33 cellular contexts compared by ENCODE assay signal in genomic region chr2:162258686-162259085, GRCh38. TPM values are rescaled to one million over a fixed set of nuclear protein-coding genes. Genes with fewer than 3 reads are reported as not detected.
A peak's percentile ranks its signal among the peaks of the same experiment; 100 is the strongest.
DNase-seq lines count a peak whose midpoint lies in the region; ATAC-seq and TF ChIP-seq lines count a peak whose summit lies in the region.
"Had no signal": no experiment of that assay in that cellular context is flagged by ENCODE, and none has a peak within 500 bp of the region (broad histone marks: within the 10 kb centered on the region; RNA-seq: fewer than 3 reads in every experiment).

No MANE protein-coding gene starts in this region.

- H3K4me1 ChIP-seq in ACC112 (ENCODE audit: control insufficient read depth, insufficient read depth, low read length, unreplicated experiment), result peaks cover 47% of the 10 kb centered on the region
- H3K4me1 ChIP-seq in mesenchymal stem cell (ENCODE audit: control insufficient read depth, insufficient read depth, low read depth, low read length), result peaks cover 4% of the 10 kb centered on the region
- H3K4me1 ChIP-seq in SK-N-SH (ENCODE audit: control insufficient read depth in 1 of 2, insufficient read depth in 2 of 2, low read depth in 1 of 2, low read length in 1 of 2), result peaks cover 0 to 19% of the 10 kb centered on the region in 2 experiments; a peak in 3 of 4 replicates
- H3K4me1 ChIP-seq: BE2C had no signal

- H3K4me3 ChIP-seq in ACC112 (ENCODE audit: low read depth, low read length) (no peak overlapping the region), choroid plexus epithelial cell (ENCODE audit: low read depth, low read length) (no peak overlapping the region), mesenchymal stem cell (ENCODE audit: insufficient read depth in 1 of 2, low read depth in 1 of 2, low read length in 2 of 2) (peak overlapping the region in 1 of 2 experiments; percentile 31), SK-N-SH (ENCODE audit: low read depth in 2 of 2, low read length in 1 of 2) (no peak overlapping the region)
- H3K4me3 ChIP-seq: coronary artery, esophagus squamous epithelium, HAP-1, heart left ventricle, left ventricle myocardium inferior, ovary, PC-9, transverse colon had no signal

- H4K20me1 ChIP-seq in SK-N-SH (ENCODE audit: insufficient read depth), result no peaks in the 10 kb centered on the region

- H4K91ac ChIP-seq in mesenchymal stem cell (ENCODE audit: low read length), result no peak overlapping the region

- TF ChIP-seq RAD21 in SK-N-SH (IDR thresholded peaks at IDR 0.05; ENCODE audit: low read length), result no peak

- H3K9me3 Mint-ChIP-seq in mesothelial cell of epicardium, result peaks cover 5% of the 10 kb centered on the region
- H3K9me3 Mint-ChIP-seq: activated CD8-positive, alpha-beta T cell treated with anti-CD3 and anti-CD28 coated beads for 36 hours; activated naive CD8-positive, alpha-beta T cell treated with anti-CD3 and anti-CD28 coated beads, Interleukin-2, amount 50 U/mL, for 24 hours; natural killer cell had no signal

- no peaks in the 10 kb centered on the region for H3K36me3 Mint-ChIP-seq in mesothelial cell of epicardium
- H3K36me3 Mint-ChIP-seq: brain, natural killer cell had no signal

- no peak overlapping the region for H3K14ac ChIP-seq in mesenchymal stem cell (ENCODE audit: low read length in 2 of 2)

- H3K27me3 ChIP-seq in ACC112 (ENCODE audit: insufficient read depth, low read length) (no peaks in the 10 kb centered on the region), mesenchymal stem cell (ENCODE audit: control insufficient read depth in 1 of 2, insufficient read depth in 1 of 2, low read length in 2 of 2) (no peaks in the 10 kb centered on the region), SK-N-SH (ENCODE audit: insufficient read depth) (no peaks in the 10 kb centered on the region)
- H3K27me3 ChIP-seq: BE2C, esophagus squamous epithelium, heart left ventricle, ovary, transverse colon had no signal

- 74% methylated on average over 2 of the region's 2 CpGs for WGBS in mesenchymal stem cell
- WGBS in SK-N-SH (ENCODE audit: low lambda C conversion rate), result 50% methylated on average over 2 of the region's 2 CpGs

- no peaks in the 10 kb centered on the region for H3K27me3 Mint-ChIP-seq in mesothelial cell of epicardium (ENCODE audit: low read depth)
- H3K27me3 Mint-ChIP-seq: activated naive CD8-positive, alpha-beta T cell treated with anti-CD3 and anti-CD28 coated beads, Interleukin-2, amount 50 U/mL, for 24 hours had no signal

- no peak overlapping the region for H2AK5ac ChIP-seq in mesenchymal stem cell (ENCODE audit: low read length, severe bottlenecking)

- H3K9me2 ChIP-seq in SK-N-SH, result no peaks in the 10 kb centered on the region

- no peaks in the 10 kb centered on the region for H3K36me3 ChIP-seq in ACC112 (ENCODE audit: insufficient read depth, low read length)
- H3K36me3 ChIP-seq in mesenchymal stem cell (ENCODE audit: control insufficient read depth in 1 of 2, insufficient read depth in 2 of 2, low read depth in 1 of 2, low read length in 2 of 2), result no peaks in the 10 kb centered on the region
- no peaks in the 10 kb centered on the region for H3K36me3 ChIP-seq in SK-N-SH (replicated peaks in 1 of 2; ENCODE audit: control insufficient read depth in 1 of 2, insufficient read depth in 2 of 2, low read length in 1 of 2)
- H3K36me3 ChIP-seq: BE2C, esophagus squamous epithelium, HAP-1, heart left ventricle, left ventricle myocardium inferior, ovary, transverse colon had no signal

- H3K23ac ChIP-seq in mesenchymal stem cell (ENCODE audit: low read length in 2 of 2), result no peak overlapping the region

- H3K79me1 ChIP-seq in mesenchymal stem cell (replicated peaks; ENCODE audit: low read length, poor library complexity, severe bottlenecking), result no peaks in the 10 kb centered on the region

- no peak for TF ChIP-seq EP300 in SK-N-SH (IDR thresholded peaks at IDR 0.05; ENCODE audit: borderline replicate concordance in 1 of 2, low read depth in 1 of 2, low read length in 1 of 2)

- intact Hi-C loops in posterior cingulate gyrus (cut with DNase I), result no loop called here

- no peak overlapping the region for H2BK15ac ChIP-seq in mesenchymal stem cell (ENCODE audit: low read depth, poor library complexity, severe bottlenecking)

- ATAC-seq in omental fat pad (ENCODE audit: low FRiP score), result no peak
- ATAC-seq: activated CD8-positive, alpha-beta T cell treated with anti-CD3 and anti-CD28 coated beads for 36 hours; activated naive CD8-positive, alpha-beta T cell treated with anti-CD3 and anti-CD28 coated beads, Interleukin-2, amount 50 U/mL, for 24 hours; heart left ventricle; natural killer cell; stimulated activated naive CD8-positive, alpha-beta T cell treated with anti-CD3 and anti-CD28 coated beads, Interleukin-15, Interleukin-2, amounts not matched to agents 100 U/mL and 50 U/mL, for 24 hours had no signal

- no peak overlapping the region for H2BK5ac ChIP-seq in mesenchymal stem cell (ENCODE audit: low read depth, low read length, poor library complexity, severe bottlenecking)

- CTCF ChIA-PET in SK-N-SH (lab: Yijun Ruan, JAX), result no interaction called here

- H3K4ac ChIP-seq in mesenchymal stem cell (ENCODE audit: low read depth in 1 of 2, low read length in 2 of 2), result no peak overlapping the region

- POLR2A ChIA-PET in SK-N-SH (lab: Yijun Ruan, JAX), result no interaction called here

- peak; percentile 60 for DNase-seq in HCEC 1CT
- peak; percentile 52 for DNase-seq in choroid plexus epithelial cell (ENCODE audit: low read depth)
- DNase-seq in mesenchymal stem cell, result peak; percentile 58
- DNase-seq in mesothelial cell of epicardium (ENCODE audit: low spot score in 2 of 2, unreplicated experiment in 2 of 2), result no peak
- DNase-seq in SK-N-SH, result no peak
- DNase-seq in posterior cingulate gyrus, result no peak
- DNase-seq in omental fat pad (ENCODE audit: low spot score), result no peak
- DNase-seq: 8988T; activated CD4-positive, CD25-positive, alpha-beta regulatory T cell; activated CD8-positive, alpha-beta T cell treated with anti-CD3 and anti-CD28 coated beads for 36 hours; activated gamma-delta T cell treated with Interleukin-2 at 50 U/mL for 16 hours; activated naive CD8-positive, alpha-beta T cell treated with anti-CD3 and anti-CD28 coated beads, Interleukin-2, amount 50 U/mL, for 24 hours; activated T-cell treated with anti-CD3 and anti-CD28 coated beads for 4 hours; BE2C; esophagus squamous epithelium; Karpas-422; left ventricle myocardium inferior; midbrain; natural killer cell; NCI-H1694 treated with DMSO at 0.1 percent for 48 hours; NCI-H2171 treated with DMSO at 0.1 percent for 48 hours; NCI-H524 treated with DMSO at 0.1 percent for 48 hours; NK-92 treated with Interleukin-12 subunit alpha and Interleukin-12 subunit beta, amount 100 ng/mL, for 24 hours; ovary; PC-9; SHP77; stimulated activated naive CD8-positive, alpha-beta T cell treated with anti-CD3 and anti-CD28 coated beads, Interleukin-15, Interleukin-2, amounts not matched to agents 100 U/mL and 50 U/mL, for 24 hours; transverse colon had no signal

- no peak overlapping the region for H2BK12ac ChIP-seq in mesenchymal stem cell (ENCODE audit: low read length in 2 of 2)

- H3K4me1 Mint-ChIP-seq in mesothelial cell of epicardium, result peaks cover 9% of the 10 kb centered on the region

- TF ChIP-seq CTCF in choroid plexus epithelial cell (conservative IDR thresholded peaks at IDR 0.05; ENCODE audit: low read depth, low read length) (no peak), mesothelial cell of epicardium (IDR thresholded peaks at IDR 0.05; ENCODE audit: unreplicated experiment) (no peak), SK-N-SH (IDR thresholded peaks at IDR 0.05) (no peak), omental fat pad (IDR thresholded peaks at IDR 0.05) (no peak)

- peak overlapping the region; percentile 74 for H3K9ac ChIP-seq in mesenchymal stem cell (ENCODE audit: low read length)
- no peak overlapping the region for H3K9ac ChIP-seq in SK-N-SH

- H3K18ac ChIP-seq in mesenchymal stem cell (ENCODE audit: low read depth in 1 of 2, low read length in 2 of 2), result no peak overlapping the region

- H3K4me3 Mint-ChIP-seq in mesothelial cell of epicardium, result no peak overlapping the region
- H3K4me3 Mint-ChIP-seq: activated CD8-positive, alpha-beta T cell treated with anti-CD3 and anti-CD28 coated beads for 36 hours; activated naive CD8-positive, alpha-beta T cell treated with anti-CD3 and anti-CD28 coated beads, Interleukin-2, amount 50 U/mL, for 24 hours; brain; natural killer cell had no signal

- peak overlapping the region; percentile 43 for H2AFZ ChIP-seq in ACC112 (ENCODE audit: low read length, unreplicated experiment)
- H2AFZ ChIP-seq in mesenchymal stem cell (ENCODE audit: low read depth, low read length), result no peak overlapping the region
- H2AFZ ChIP-seq in SK-N-SH (ENCODE audit: low read depth), result no peak overlapping the region; the same call in 1 of the 2 replicates
- H2AFZ ChIP-seq: PC-9 had no signal

- H2BK120ac ChIP-seq in mesenchymal stem cell (ENCODE audit: low read depth, low read length), result no peak overlapping the region

- no peak overlapping the region for H4K8ac ChIP-seq in mesenchymal stem cell (ENCODE audit: low read length)

- H3K9me3 ChIP-seq in mesenchymal stem cell (ENCODE audit: control insufficient read depth, low read length), result no peaks in the 10 kb centered on the region
- H3K9me3 ChIP-seq in SK-N-SH, result no peaks in the 10 kb centered on the region
- H3K9me3 ChIP-seq: BE2C, esophagus squamous epithelium, HAP-1, left ventricle myocardium inferior, ovary, transverse colon had no signal

- no peak overlapping the region for H3K27ac Mint-ChIP-seq in mesothelial cell of epicardium
- H3K27ac Mint-ChIP-seq: activated CD8-positive, alpha-beta T cell treated with anti-CD3 and anti-CD28 coated beads for 36 hours; activated naive CD8-positive, alpha-beta T cell treated with anti-CD3 and anti-CD28 coated beads, Interleukin-2, amount 50 U/mL, for 24 hours; natural killer cell had no signal

- H3F3A ChIP-seq in SK-N-SH (replicated peaks; ENCODE audit: insufficient read depth), result peaks cover 35% of the 10 kb centered on the region

- H3K27ac ChIP-seq in ACC112 (ENCODE audit: low read depth, low read length), result 0 out of 2 replicates have a peak overlapping the region, but pooled peaks have one; percentile 5
- no peak overlapping the region for H3K27ac ChIP-seq in mesenchymal stem cell (ENCODE audit: low read length, poor library complexity, severe bottlenecking)
- H3K27ac ChIP-seq in SK-N-SH (ENCODE audit: low read depth in 2 of 2, low read length in 1 of 2), result peak overlapping the region in 1 of 2 experiments; percentile 25; a peak in 1 of 4 replicates
- H3K27ac ChIP-seq: coronary artery, left ventricle myocardium inferior, ovary, PC-9, transverse colon had no signal

- H3K79me2 ChIP-seq in ACC112 (ENCODE audit: control insufficient read depth, insufficient read depth, low read length, unreplicated experiment), result no peaks in the 10 kb centered on the region
- H3K79me2 ChIP-seq in SK-N-SH (ENCODE audit: insufficient read depth), result no peaks in the 10 kb centered on the region

- no peak overlapping the region for H3K4me2 ChIP-seq in mesenchymal stem cell (ENCODE audit: low read length, poor library complexity, severe bottlenecking)
- no peak overlapping the region for H3K4me2 ChIP-seq in SK-N-SH
- H3K4me2 ChIP-seq: PC-9 had no signal

RNA-seq across cellular contexts. Expression of gene FAP, which starts 15.4 kb away (rescaled TPM):
- 13.0 TPM for polyA plus RNA-seq in mesenchymal stem cell (2013, experiment 1 of 2)
- polyA plus RNA-seq in mesenchymal stem cell (2013, experiment 2 of 2), result 17.5 TPM
- total RNA-seq in mesothelial cell of epicardium (47.1 to 59.6 TPM (median 50.5 TPM) in 3 replicates), omental fat pad (10 to 100 TPM in 2 of 4 donors, 1 to 10 TPM in 2; 2.8 to 20.5 (median 9.1) TPM)
- polyA plus RNA-seq in SK-N-SH (2012; rRNA removed), result 36.9 and 57.8 TPM in 2 replicates
- polyA plus RNA-seq in SK-N-SH (2012; cell fraction: cytosol; rRNA removed), result 42.3 and 46.7 TPM in 2 replicates
- polyA plus RNA-seq in SK-N-SH (2012; cell fraction: nucleus; rRNA removed), result 60.8 and 125 TPM in 2 replicates
- total RNA-seq: activated CD8-positive, alpha-beta T cell treated with anti-CD3 and anti-CD28 coated beads for 36 hours; natural killer cell; PC-9 had no signal

RNA-seq across cellular contexts. Expression of gene IFIH1, which starts 59.8 kb away (rescaled TPM):
- polyA plus RNA-seq in mesenchymal stem cell (2013, experiment 1 of 2), result 4.5 TPM
- 4.3 TPM for polyA plus RNA-seq in mesenchymal stem cell (2013, experiment 2 of 2)
- total RNA-seq in mesothelial cell of epicardium (8.4 to 10.7 TPM (median 9.3 TPM) in 3 replicates), omental fat pad (10 to 100 TPM in 3 of 4 donors, 1 to 10 TPM in 1; 7.5 to 36.9 (median 11.4) TPM)
- polyA plus RNA-seq in SK-N-SH (2012; rRNA removed), result 0.84 and 1.0 TPM in 2 replicates
- 1.9 TPM in 2 replicates for polyA plus RNA-seq in SK-N-SH (2012; cell fraction: cytosol; rRNA removed)
- polyA plus RNA-seq in SK-N-SH (2012; cell fraction: nucleus; rRNA removed), result 1.3 and 1.6 TPM in 2 replicates

Comparison
In these comparisons a context has a peak if more than half of its experiments do, and no peak if none do; other contexts are left out.
1. DNase-seq: peak in HCEC 1CT (single experiment), choroid plexus epithelial cell (single experiment) and mesenchymal stem cell (single experiment); none in mesothelial cell of epicardium (0 of 2), SK-N-SH (single experiment), posterior cingulate gyrus (0 of 10) and omental fat pad (single experiment).